1 cellular context compared by ENCODE assay signal in the genomic region with DNA sequence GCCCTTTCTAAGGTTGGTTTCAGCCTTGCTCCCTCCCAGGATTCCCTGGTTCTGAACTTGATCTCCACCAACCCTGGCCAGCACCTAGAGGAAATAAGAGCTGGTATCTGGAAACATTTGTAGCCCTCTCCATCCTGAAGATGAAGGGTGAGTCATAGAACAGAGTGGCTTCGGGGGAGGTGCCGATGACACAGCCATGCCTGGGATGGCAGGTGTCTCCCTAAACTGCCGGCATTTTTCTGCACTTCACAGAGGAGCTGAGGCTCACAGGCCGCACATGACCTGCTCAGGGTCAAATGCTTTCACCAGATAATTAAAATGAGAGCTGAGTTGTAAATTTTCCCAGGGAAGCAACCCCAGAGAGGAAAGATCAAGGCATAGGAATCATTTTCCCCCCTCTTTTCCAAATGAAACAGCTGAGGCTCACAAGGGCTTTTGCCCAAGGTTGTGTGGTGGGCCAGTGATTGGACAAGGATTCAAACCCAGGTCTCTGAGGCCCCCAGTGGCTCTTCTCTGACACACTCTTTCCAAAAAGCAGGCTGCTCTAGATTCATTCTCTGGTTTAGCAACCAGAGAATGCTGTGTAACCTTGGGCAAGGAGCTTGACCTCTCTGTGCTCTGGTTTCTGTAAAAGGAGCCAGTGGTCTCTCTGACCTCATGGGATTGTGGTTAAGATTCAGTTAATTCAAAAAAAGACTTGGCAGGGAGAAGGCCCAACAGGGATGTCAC.
TF ChIP-seq lines count a peak whose summit lies in the region.

No MANE protein-coding gene starts in this region.

TF ChIP-seq in HepG2, 621 proteins besides CTCF, POLR2A, EP300 and RAD21 (continued from another document):
- TF ChIP-seq FOSL2 (CRISPR knock-in tag; IDR thresholded peaks at IDR 0.05) = peak; percentile 84
- TF ChIP-seq ZNF790 (CRISPR knock-in tag; IDR thresholded peaks at IDR 0.05; ENCODE audit: borderline replicate concordance) = no peak
- no peak for TF ChIP-seq ZNF674 (CRISPR knock-in tag; IDR thresholded peaks at IDR 0.05; ENCODE audit: low read depth)
- peak; percentile 72 for TF ChIP-seq ZFP36 (IDR thresholded peaks at IDR 0.05; ENCODE audit: borderline replicate concordance, low read depth, low read length, partially characterized antibody)
- TF ChIP-seq, protein P1, sequence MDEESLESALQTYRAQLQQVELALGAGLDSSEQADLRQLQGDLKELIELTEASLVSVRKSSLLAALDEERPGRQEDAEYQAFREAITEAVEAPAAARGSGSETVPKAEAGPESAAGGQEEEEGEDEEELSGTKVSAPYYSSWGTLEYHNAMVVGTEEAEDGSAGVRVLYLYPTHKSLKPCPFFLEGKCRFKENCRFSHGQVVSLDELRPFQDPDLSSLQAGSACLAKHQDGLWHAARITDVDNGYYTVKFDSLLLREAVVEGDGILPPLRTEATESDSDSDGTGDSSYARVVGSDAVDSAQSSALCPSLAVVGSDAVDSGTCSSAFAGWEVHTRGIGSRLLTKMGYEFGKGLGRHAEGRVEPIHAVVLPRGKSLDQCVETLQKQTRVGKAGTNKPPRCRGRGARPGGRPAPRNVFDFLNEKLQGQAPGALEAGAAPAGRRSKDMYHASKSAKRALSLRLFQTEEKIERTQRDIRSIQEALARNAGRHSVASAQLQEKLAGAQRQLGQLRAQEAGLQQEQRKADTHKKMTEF (CRISPR knock-in tag; IDR thresholded peaks at IDR 0.05) = no peak
- no peak for TF ChIP-seq PRMT3 (CRISPR knock-in tag; IDR thresholded peaks at IDR 0.05; ENCODE audit: borderline replicate concordance, low read depth)
- TF ChIP-seq MAFG (CRISPR knock-in tag; IDR thresholded peaks at IDR 0.05) = no peak
- TF ChIP-seq NONO (IDR thresholded peaks at IDR 0.05) = no peak
- no peak for TF ChIP-seq NONO (CRISPR knock-in tag; conservative IDR thresholded peaks at IDR 0.05)
- TF ChIP-seq KLF16 (CRISPR knock-in tag; IDR thresholded peaks at IDR 0.05) = no peak
- no peak for TF ChIP-seq IKZF4 (CRISPR knock-in tag; IDR thresholded peaks at IDR 0.05; ENCODE audit: borderline replicate concordance, low read depth, not compliant biosample characterization)
- TF ChIP-seq BRD4 (CRISPR knock-in tag; IDR thresholded peaks at IDR 0.05) = no peak
- TF ChIP-seq REPIN1 (CRISPR knock-in tag; IDR thresholded peaks at IDR 0.05; ENCODE audit: borderline replicate concordance, low read depth) = no peak
- TF ChIP-seq, protein P2, sequence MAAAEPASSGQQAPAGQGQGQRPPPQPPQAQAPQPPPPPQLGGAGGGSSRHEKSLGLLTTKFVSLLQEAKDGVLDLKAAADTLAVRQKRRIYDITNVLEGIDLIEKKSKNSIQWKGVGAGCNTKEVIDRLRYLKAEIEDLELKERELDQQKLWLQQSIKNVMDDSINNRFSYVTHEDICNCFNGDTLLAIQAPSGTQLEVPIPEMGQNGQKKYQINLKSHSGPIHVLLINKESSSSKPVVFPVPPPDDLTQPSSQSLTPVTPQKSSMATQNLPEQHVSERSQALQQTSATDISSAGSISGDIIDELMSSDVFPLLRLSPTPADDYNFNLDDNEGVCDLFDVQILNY (CRISPR knock-in tag; conservative IDR thresholded peaks at IDR 0.05) = no peak
- peak; percentile 56; the same call in 1 of the 2 replicates for TF ChIP-seq RCOR2 (CRISPR knock-in tag; IDR thresholded peaks at IDR 0.05)
- 0 out of 2 replicates have a peak, but pooled peaks have one; percentile 4 for TF ChIP-seq HOXD1 (CRISPR knock-in tag; IDR thresholded peaks at IDR 0.05)
TF ChIP-seq in HepG2: peak in this region for 6.
